13 cellular contexts compared by ENCODE assay signal in genomic region chr1:32801096-32801713, GRCh38. TPM values are rescaled to one million over a fixed set of nuclear protein-coding genes. Genes with fewer than 3 reads are reported as not detected.
DNase-seq lines count a peak whose midpoint lies in the region; ATAC-seq and TF ChIP-seq lines count a peak whose summit lies in the region.
"Had no signal": no experiment of that assay in that cellular context is flagged by ENCODE, and none has a peak within 500 bp of the region (broad histone marks: within the 10 kb centered on the region; RNA-seq: fewer than 3 reads in every experiment).

No MANE protein-coding gene starts in this region.

- peak overlapping the region; percentile 27 for H3K4me3 Mint-ChIP-seq in activated naive CD4-positive, alpha-beta T cell treated with anti-CD3 and anti-CD28 coated beads, Interleukin-2, amount 10 ng/mL, durations not matched to agents 7 days and 5 days
- no peak overlapping the region for H3K4me3 Mint-ChIP-seq in glutamatergic neuron (ENCODE audit: unreplicated experiment)

- intact Hi-C loops in posterior vena cava (cut with DNase I) (no loop called here), Right ventricle myocardium inferior (cut with DNase I) (no loop called here)

- peak overlapping the region; percentile 85 for H3K27ac Mint-ChIP-seq in activated naive CD4-positive, alpha-beta T cell treated with anti-CD3 and anti-CD28 coated beads, Interleukin-2, amount 10 ng/mL, durations not matched to agents 7 days and 5 days
- no peak overlapping the region for H3K27ac Mint-ChIP-seq in glutamatergic neuron (ENCODE audit: unreplicated experiment)

- peak; percentile 81 for DNase-seq in Daoy (ENCODE audit: low read depth)
- DNase-seq in SW480 (ENCODE audit: low spot score) = peak; percentile 49
- DNase-seq in activated naive CD4-positive, alpha-beta T cell treated with anti-CD3 and anti-CD28 coated beads, Interleukin-2, amount 10 ng/mL, durations not matched to agents 7 days and 5 days = peak; percentile 49
- peak; percentile 93 for DNase-seq in iris pigment epithelial cell (ENCODE audit: low read depth)
- no peak for DNase-seq in posterior vena cava (ENCODE audit: low spot score)
- DNase-seq in Right ventricle myocardium inferior (ENCODE audit: missing footprints) = no peak
- DNase-seq in glutamatergic neuron = no peak
- DNase-seq in DMS114 treated with DMSO at 0.1 percent for 48 hours (lab: John Stamatoyannopoulos, UW; ENCODE audit: unreplicated experiment) = no peak
- DNase-seq: DMS79, kidney, NCI-H187 treated with DMSO at 0.1 percent for 48 hours, nucleus accumbens, OCI-M1 had no signal

- peaks cover 51% of the 10 kb centered on the region for H3K36me3 Mint-ChIP-seq in activated naive CD4-positive, alpha-beta T cell treated with anti-CD3 and anti-CD28 coated beads, Interleukin-2, amount 10 ng/mL, durations not matched to agents 7 days and 5 days
- peaks cover 15% of the 10 kb centered on the region for H3K36me3 Mint-ChIP-seq in glutamatergic neuron (ENCODE audit: unreplicated experiment)

- no peaks in the 10 kb centered on the region for H3K27me3 Mint-ChIP-seq in activated naive CD4-positive, alpha-beta T cell treated with anti-CD3 and anti-CD28 coated beads, Interleukin-2, amount 10 ng/mL, durations not matched to agents 7 days and 5 days
- H3K27me3 Mint-ChIP-seq in glutamatergic neuron (ENCODE audit: unreplicated experiment) = peaks cover 2% of the 10 kb centered on the region

- no peaks in the 10 kb centered on the region for H3K9me3 Mint-ChIP-seq in activated naive CD4-positive, alpha-beta T cell treated with anti-CD3 and anti-CD28 coated beads, Interleukin-2, amount 10 ng/mL, durations not matched to agents 7 days and 5 days
- H3K9me3 Mint-ChIP-seq in glutamatergic neuron (ENCODE audit: unreplicated experiment) = peaks cover 2% of the 10 kb centered on the region

- no peak for ATAC-seq in Right ventricle myocardium inferior

- CTCF ChIA-PET in activated naive CD4-positive, alpha-beta T cell treated with anti-CD3 and anti-CD28 coated beads, Interleukin-2, amount 10 ng/mL, durations not matched to agents 7 days and 5 days (lab: Charles Lee) = no interaction called here

- peaks cover 54% of the 10 kb centered on the region for H3K4me1 Mint-ChIP-seq in activated naive CD4-positive, alpha-beta T cell treated with anti-CD3 and anti-CD28 coated beads, Interleukin-2, amount 10 ng/mL, durations not matched to agents 7 days and 5 days
- H3K4me1 Mint-ChIP-seq in glutamatergic neuron (ENCODE audit: low read depth, unreplicated experiment) = no peaks in the 10 kb centered on the region

- no peak for TF ChIP-seq CTCF in glutamatergic neuron (IDR thresholded peaks at IDR 0.05; ENCODE audit: partially characterized antibody, unreplicated experiment)

RNA-seq across cellular contexts. Expression of gene YARS1, which starts 16.0 kb away (rescaled TPM):
- total RNA-seq in Daoy (2014; rRNA removed; shearing (Covaris generic)) = 107 and 146 TPM in 2 replicates
- 10 to 100 TPM; 74.2 to 85.5 TPM for total RNA-seq in posterior vena cava
- 29.8 TPM for total RNA-seq in Right ventricle myocardium inferior
- 197 TPM for total RNA-seq in glutamatergic neuron (ENCODE audit: unreplicated experiment)

RNA-seq across cellular contexts. Expression of gene S100PBP, which starts 16.2 kb away (rescaled TPM):
- total RNA-seq in Daoy (2014; rRNA removed; shearing (Covaris generic)) = 34.9 and 59.5 TPM in 2 replicates
- total RNA-seq in posterior vena cava (10 to 100 TPM; 24.2 to 30.8 TPM), Right ventricle myocardium inferior (11.7 TPM), glutamatergic neuron (ENCODE audit: unreplicated experiment) (40.1 TPM)

Comparison
In these comparisons a context has a peak if more than half of its experiments do, and no peak if none do; other contexts are left out.
1. DNase-seq: peak in Daoy (single experiment), SW480 (single experiment), activated naive CD4-positive, alpha-beta T cell treated with anti-CD3 and anti-CD28 coated beads, Interleukin-2, amount 10 ng/mL, durations not matched to agents 7 days and 5 days (single experiment) and iris pigment epithelial cell (single experiment); none in posterior vena cava (single experiment), Right ventricle myocardium inferior (single experiment), glutamatergic neuron (single experiment) and DMS114 treated with DMSO at 0.1 percent for 48 hours (single experiment).